Comparison of ENCODE assay signal across 9 cellular contexts in the genomic region with DNA sequence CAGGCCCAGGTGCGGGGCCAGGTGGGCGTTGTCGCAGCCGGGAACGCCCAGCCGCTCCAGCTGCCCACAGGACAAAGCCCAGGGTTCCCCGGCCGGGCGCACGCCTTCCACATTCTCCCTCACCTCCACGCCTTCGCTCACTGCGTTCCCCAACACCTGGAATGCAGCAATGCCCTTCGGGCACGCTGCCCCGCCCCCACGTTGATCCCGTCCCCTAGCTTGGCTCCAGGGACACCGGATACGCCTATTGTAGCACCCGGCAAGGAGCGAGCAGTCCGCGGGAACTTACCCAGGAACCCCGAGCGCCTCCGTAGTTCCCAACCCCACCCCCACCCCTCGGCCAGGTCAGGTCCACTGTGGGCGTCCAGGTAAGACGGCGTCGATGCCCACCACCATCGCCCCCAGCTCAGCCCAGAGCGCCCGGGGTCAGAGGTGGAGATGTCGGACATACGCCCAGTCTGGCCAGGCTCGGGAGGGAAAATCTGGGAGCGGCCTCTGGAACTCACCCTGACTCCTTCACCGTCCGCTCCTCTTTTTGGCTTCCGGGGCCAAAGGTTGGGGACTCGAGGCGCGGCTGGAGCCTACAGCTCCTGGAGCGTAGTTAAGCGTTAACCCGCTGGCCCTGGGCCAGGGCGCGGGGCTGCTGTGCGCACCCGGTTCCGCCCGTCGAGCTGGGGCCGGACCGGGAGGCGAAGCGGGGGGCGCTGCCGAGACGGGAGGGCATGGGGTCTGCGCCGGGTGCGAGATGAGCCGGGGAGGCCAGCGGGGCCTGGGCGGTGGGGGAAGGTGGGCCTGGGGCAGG. TPM values are rescaled to one million over a fixed set of nuclear protein-coding genes. Genes with fewer than 3 reads are reported as not detected.
DNase-seq lines count a peak whose midpoint lies in the region; ATAC-seq, FAIRE-seq and TF ChIP-seq lines count a peak whose summit lies in the region.
"Had no signal": no experiment of that assay in that cellular context is flagged by ENCODE, and none has a peak within 500 bp of the region (broad histone marks: within the 10 kb centered on the region; RNA-seq: fewer than 3 reads in every experiment).

No MANE protein-coding gene starts in this region.

- DNase-seq in ACHN, result peak; percentile 37
- peak; percentile 24 for DNase-seq in activated CD8-positive, alpha-beta memory T cell treated with anti-CD3 and anti-CD28 coated beads, Interleukin-2, amount 50 U/mL, for 4 hours
- DNase-seq in left cardiac atrium, result no peak
- DNase-seq in renal cortical epithelial cell (ENCODE audit: low read depth), result peak; percentile 23
- DNase-seq in H54 (ENCODE audit: insufficient read length, low spot score), result no peak
- DNase-seq in HUDEP-2 (lab: John Stamatoyannopoulos, UW; ENCODE audit: unreplicated experiment in 76 of 76), result no peak

- no peaks in the 10 kb centered on the region; the same call in 1 of the 2 replicates for H3K9me3 ChIP-seq in HUES48 (ENCODE audit: control insufficient read depth, insufficient read depth, low read length)

- peaks cover 6% of the 10 kb centered on the region; the same call in 1 of the 2 replicates for H3K4me1 ChIP-seq in HUES48 (ENCODE audit: control insufficient read depth, insufficient read depth, low read length)

- intact Hi-C loops in left cardiac atrium (cut with DNase I), result no loop called here

- peaks cover 7% of the 10 kb centered on the region for H3K36me3 ChIP-seq in HUES48 (ENCODE audit: control insufficient read depth, insufficient read depth, low read length)

- ATAC-seq in left cardiac atrium (peak; percentile 0 to 3), HG02763 (IDR thresholded peaks at IDR 0.05; ENCODE audit: unreplicated experiment) (no peak)

- FAIRE-seq in H54 (lab: Jason Lieb, UNC), result no peak
- FAIRE-seq: GM18507 had no signal

- H3K4me3 ChIP-seq in HUES48 (ENCODE audit: low read depth, low read length), result peak overlapping the region; percentile 81

- TF ChIP-seq POLR2A in H54 (IDR thresholded peaks at IDR 0.05; ENCODE audit: low read depth, low read length), result no peak

- peak overlapping the region; percentile 81 for H3K27ac ChIP-seq in HUES48 (ENCODE audit: low read depth, low read length)

- H3K9ac ChIP-seq in HUES48 (ENCODE audit: low read depth, low read length), result peak overlapping the region; percentile 64

- in situ Hi-C loops in ACHN (cut with HindIII; ENCODE audit: low pct_ligation_motif_present, low pct_unique_long_range_greater_than_20kb, low sequenced_read_pairs), result no loop called here

- peaks cover 5% of the 10 kb centered on the region; the same call in 1 of the 2 replicates for H3K27me3 ChIP-seq in HUES48 (ENCODE audit: control insufficient read depth, insufficient read depth, low read length)

RNA-seq across cellular contexts. Expression of a gene that starts 0.6 kb away (rescaled TPM):
- total RNA-seq in left cardiac atrium (10 to 100 TPM; 12.4 to 17.2 TPM), renal cortical epithelial cell (31.3 and 40.1 TPM in 2 replicates)

Comparison
In these comparisons a context has a peak if more than half of its experiments do, and no peak if none do; other contexts are left out.
1. DNase-seq: peak in ACHN (single experiment), activated CD8-positive, alpha-beta memory T cell treated with anti-CD3 and anti-CD28 coated beads, Interleukin-2, amount 50 U/mL, for 4 hours (single experiment) and renal cortical epithelial cell (single experiment); none in left cardiac atrium (single experiment), H54 (single experiment) and HUDEP-2 (0 of 76).